Comparison of ENCODE assay signal across 34 cellular contexts in genomic region chr3:9480265-9480664, GRCh38.
"Had no signal": no experiment of that assay in that cellular context is flagged by ENCODE, and none has a peak within 500 bp of the region (broad histone marks: within the 10 kb centered on the region; RNA-seq: fewer than 3 reads in every experiment).

No MANE protein-coding gene starts in this region.

- H3K27ac ChIP-seq: adrenal gland, body of pancreas, colonic mucosa, dorsolateral prefrontal cortex, esophagus muscularis mucosa, foreskin keratinocyte, gastrocnemius medialis, heart left ventricle, WERI-Rb-1 had no signal

- ATAC-seq: activated CD4-positive, CD25-positive, alpha-beta regulatory T cell treated with anti-CD3 and anti-CD28 coated beads, Interleukin-2, amount 50 U/mL, for 24 hours; activated CD8-positive, alpha-beta memory T cell treated with anti-CD3 and anti-CD28 coated beads, Interleukin-2, amount 10 ng/mL, durations not matched to agents 7 days and 5 days; activated CD8-positive, alpha-beta T cell treated with anti-CD3 and anti-CD28 coated beads, Interleukin-2, amount 10 ng/mL, durations not matched to agents 7 days and 5 days; activated naive CD4-positive, alpha-beta T cell treated with anti-CD3 and anti-CD28 coated beads, Interleukin-2, amount 50 U/mL, for 72 hours; body of pancreas; foreskin keratinocyte; gastrocnemius medialis; heart left ventricle; T-helper 17 cell had no signal

- DNase-seq: activated B cell treated with CpG ODN at 0.5 μM for 24 hours; activated CD4-positive, alpha-beta T cell treated with anti-CD3 and anti-CD28 coated beads, Interleukin-2, amount 10 ng/mL, durations not matched to agents 7 days and 5 days; activated CD4-positive, alpha-beta T cell treated with anti-CD3 and anti-CD28 coated beads, Interleukin-2, amount 50 U/mL, for 4 hours; activated CD8-positive, alpha-beta memory T cell treated with anti-CD3 and anti-CD28 coated beads, Interleukin-2, amount 10 ng/mL, durations not matched to agents 7 days and 5 days; activated CD8-positive, alpha-beta memory T cell treated with anti-CD3 and anti-CD28 coated beads, Interleukin-2, amount 50 U/mL, for 4 hours; activated CD8-positive, alpha-beta T cell treated with anti-CD3 and anti-CD28 coated beads, Interleukin-2, amount 10 ng/mL, durations not matched to agents 7 days and 5 days; activated gamma-delta T cell; activated naive CD4-positive, alpha-beta T cell; activated naive CD4-positive, alpha-beta T cell treated with anti-CD3 and anti-CD28 coated beads, Interleukin-2, amount 10 ng/mL, durations not matched to agents 7 days and 5 days; activated T-cell treated with anti-CD3 and anti-CD28 coated beads, Interleukin-2, amount 50 U/mL, for 48 hours; adrenal gland; amygdala; aorta; body of pancreas; caudate nucleus; cerebellar nuclear complex; colonic mucosa; dorsolateral prefrontal cortex; effector memory CD4-positive, alpha-beta T cell; endodermal cell; erythroblast; foreskin keratinocyte; gastrocnemius medialis; glutamatergic neuron; heart left ventricle; T-helper 1 cell; T-helper 17 cell; T1000; WERI-Rb-1 had no signal

- H3K27ac Mint-ChIP-seq: activated B cell treated with CpG ODN at 0.5 μM for 24 hours; activated CD4-positive, alpha-beta T cell treated with anti-CD3 and anti-CD28 coated beads, Interleukin-2, amount 10 ng/mL, durations not matched to agents 7 days and 5 days; activated CD8-positive, alpha-beta memory T cell treated with anti-CD3 and anti-CD28 coated beads, Interleukin-2, amount 10 ng/mL, durations not matched to agents 7 days and 5 days; activated CD8-positive, alpha-beta T cell treated with anti-CD3 and anti-CD28 coated beads, Interleukin-2, amount 10 ng/mL, durations not matched to agents 7 days and 5 days; activated naive CD4-positive, alpha-beta T cell treated with anti-CD3 and anti-CD28 coated beads, Interleukin-2, amount 10 ng/mL, durations not matched to agents 7 days and 5 days; dendritic cell treated with granulocyte-macrophage colony-stimulating factor and Interleukin-4, amounts not matched to agents 40 ng/mL and 50 ng/mL, for 4 days; endodermal cell; T-helper 17 cell; T-helper 2 cell treated with Interferon-gamma antibody and Interleukin-4, amounts not matched to agents 5 μg/mL and 100 μg/mL, for 36 hours had no signal

- H3K9me3 Mint-ChIP-seq: activated B cell treated with CpG ODN at 0.5 μM for 24 hours; activated CD4-positive, alpha-beta T cell treated with anti-CD3 and anti-CD28 coated beads, Interleukin-2, amount 10 ng/mL, durations not matched to agents 7 days and 5 days; activated naive CD4-positive, alpha-beta T cell treated with anti-CD3 and anti-CD28 coated beads, Interleukin-2, amount 10 ng/mL, durations not matched to agents 7 days and 5 days; dendritic cell treated with granulocyte-macrophage colony-stimulating factor and Interleukin-4, amounts not matched to agents 40 ng/mL and 50 ng/mL, for 4 days; endodermal cell; T-helper 2 cell treated with Interferon-gamma antibody and Interleukin-4, amounts not matched to agents 5 μg/mL and 100 μg/mL, for 36 hours had no signal

- H3K4me3 ChIP-seq: adrenal gland, body of pancreas, colonic mucosa, dorsolateral prefrontal cortex, esophagus muscularis mucosa, gastrocnemius medialis, heart left ventricle had no signal

- H3K27me3 Mint-ChIP-seq: activated B cell treated with CpG ODN at 0.5 μM for 24 hours; activated CD4-positive, alpha-beta T cell treated with anti-CD3 and anti-CD28 coated beads, Interleukin-2, amount 10 ng/mL, durations not matched to agents 7 days and 5 days; activated CD8-positive, alpha-beta memory T cell treated with anti-CD3 and anti-CD28 coated beads, Interleukin-2, amount 10 ng/mL, durations not matched to agents 7 days and 5 days; activated naive CD4-positive, alpha-beta T cell treated with anti-CD3 and anti-CD28 coated beads, Interleukin-2, amount 10 ng/mL, durations not matched to agents 7 days and 5 days; dendritic cell treated with granulocyte-macrophage colony-stimulating factor and Interleukin-4, amounts not matched to agents 40 ng/mL and 50 ng/mL, for 4 days; T-helper 17 cell had no signal

- H3K4me1 Mint-ChIP-seq: activated B cell treated with CpG ODN at 0.5 μM for 24 hours; activated CD4-positive, alpha-beta T cell treated with anti-CD3 and anti-CD28 coated beads, Interleukin-2, amount 10 ng/mL, durations not matched to agents 7 days and 5 days; activated CD8-positive, alpha-beta memory T cell treated with anti-CD3 and anti-CD28 coated beads, Interleukin-2, amount 10 ng/mL, durations not matched to agents 7 days and 5 days; activated naive CD4-positive, alpha-beta T cell treated with anti-CD3 and anti-CD28 coated beads, Interleukin-2, amount 10 ng/mL, durations not matched to agents 7 days and 5 days; endodermal cell had no signal

- H3K4me3 Mint-ChIP-seq: activated B cell treated with CpG ODN at 0.5 μM for 24 hours; activated CD4-positive, alpha-beta T cell treated with anti-CD3 and anti-CD28 coated beads, Interleukin-2, amount 10 ng/mL, durations not matched to agents 7 days and 5 days; activated CD8-positive, alpha-beta memory T cell treated with anti-CD3 and anti-CD28 coated beads, Interleukin-2, amount 10 ng/mL, durations not matched to agents 7 days and 5 days; activated CD8-positive, alpha-beta T cell treated with anti-CD3 and anti-CD28 coated beads, Interleukin-2, amount 10 ng/mL, durations not matched to agents 7 days and 5 days; activated naive CD4-positive, alpha-beta T cell treated with anti-CD3 and anti-CD28 coated beads, Interleukin-2, amount 10 ng/mL, durations not matched to agents 7 days and 5 days; dendritic cell treated with granulocyte-macrophage colony-stimulating factor and Interleukin-4, amounts not matched to agents 40 ng/mL and 50 ng/mL, for 4 days; endodermal cell; T-helper 17 cell; T-helper 2 cell treated with Interferon-gamma antibody and Interleukin-4, amounts not matched to agents 5 μg/mL and 100 μg/mL, for 36 hours had no signal
